8 cellular contexts compared by ENCODE assay signal in genomic region chr17:77322284-77322533, GRCh38.
A peak's percentile ranks its signal among the peaks of the same experiment; 100 is the strongest.
DNase-seq lines count a peak whose midpoint lies in the region; ATAC-seq, FAIRE-seq and TF ChIP-seq lines count a peak whose summit lies in the region.

No MANE protein-coding gene starts in this region.

- peaks cover 8% of the 10 kb centered on the region for H4K20me1 ChIP-seq in MM.1S (ENCODE audit: insufficient read depth, low read length)

- H3K9me3 ChIP-seq in BE2C (no peaks in the 10 kb centered on the region), MM.1S (replicated peaks; ENCODE audit: insufficient read depth, low read length) (no peaks in the 10 kb centered on the region)

- H3K4me3 ChIP-seq in BE2C (ENCODE audit: low read depth, low read length) (peak overlapping the region; percentile 35), MM.1S (ENCODE audit: low read length) (0 out of 2 replicates have a peak overlapping the region, but pooled peaks have one; percentile 78)

- FAIRE-seq in GM12891 (lab: Jason Lieb, UNC) = no peak

- H3K27ac ChIP-seq in MM.1S (ENCODE audit: low read length) (no peak overlapping the region), epithelial cell of prostate (peak overlapping the region; percentile 94)

- H2AFZ ChIP-seq in MM.1S (ENCODE audit: low read length) = no peak overlapping the region

- DNase-seq in BE2C (peak; percentile 8), MM.1S (no peak), epithelial cell of prostate (ENCODE audit: low read depth, low spot score) (no peak), pons (ENCODE audit: low spot score) (peak; percentile 33), activated gamma-delta T cell (lab: John Stamatoyannopoulos, UW) (no peak), NCI-H748 treated with DMSO at 0.1 percent for 48 hours (lab: John Stamatoyannopoulos, UW) (no peak), GM12891 (ENCODE audit: insufficient read length, low spot score) (no peak)

- peak overlapping the region; percentile 95 for H3K4me2 ChIP-seq in MM.1S (ENCODE audit: low read depth, low read length)

- H3F3A ChIP-seq in MM.1S (ENCODE audit: insufficient read depth, low read length) = peaks cover 39% of the 10 kb centered on the region

- no peak for TF ChIP-seq CTCF in BE2C (IDR thresholded peaks at IDR 0.05; ENCODE audit: low read depth, low read length)
- no peak for TF ChIP-seq CTCF in MM.1S (IDR thresholded peaks at IDR 0.05; ENCODE audit: low read length)

- H3K79me2 ChIP-seq in MM.1S (ENCODE audit: low read length) = peaks cover 76% of the 10 kb centered on the region

- H3K9ac ChIP-seq in MM.1S (ENCODE audit: low read length) = peak overlapping the region; percentile 90; the same call in 1 of the 2 replicates

- TF ChIP-seq POLR2A in GM12891 (IDR thresholded peaks at IDR 0.05; ENCODE audit: low read depth, low read length) = no peak

- no peaks in the 10 kb centered on the region for H3K9me2 ChIP-seq in MM.1S (replicated peaks; ENCODE audit: insufficient read depth, low read length)

- H3K36me3 ChIP-seq in BE2C (no peaks in the 10 kb centered on the region), MM.1S (replicated peaks; ENCODE audit: insufficient read depth, low read length) (no peaks in the 10 kb centered on the region)

- H3K27me3 ChIP-seq in BE2C = no peaks in the 10 kb centered on the region
- no peaks in the 10 kb centered on the region for H3K27me3 ChIP-seq in MM.1S (replicated peaks; ENCODE audit: insufficient read depth, low read length)

- H3K4me1 ChIP-seq in BE2C = peaks cover 44% of the 10 kb centered on the region
- H3K4me1 ChIP-seq in MM.1S (ENCODE audit: low read length) = peaks cover 40% of the 10 kb centered on the region

- no peak for ATAC-seq in HG02798 (IDR thresholded peaks at IDR 0.05; ENCODE audit: poor library complexity, unreplicated experiment)

TF ChIP-seq in GM12891, 5 proteins besides CTCF, POLR2A, EP300 and RAD21:
- TF ChIP-seq POLR2AphosphoS5 (IDR thresholded peaks at IDR 0.05; ENCODE audit: low read depth, low read length) (no peak), POU2F2 (IDR thresholded peaks at IDR 0.05; ENCODE audit: low read depth, low read length) (no peak), SPI1 (IDR thresholded peaks at IDR 0.05; ENCODE audit: low read depth, low read length) (no peak), PAX5 (IDR thresholded peaks at IDR 0.05; ENCODE audit: insufficient read depth, low read length, severe bottlenecking) (no peak), TAF1 (IDR thresholded peaks at IDR 0.05; ENCODE audit: low read depth, low read length) (no peak)

Comparison
In these comparisons a context has a peak if more than half of its experiments do, and no peak if none do; other contexts are left out.
1. DNase-seq: peak in BE2C (single experiment) and pons (single experiment); none in MM.1S (single experiment), epithelial cell of prostate (single experiment), activated gamma-delta T cell (single experiment), NCI-H748 treated with DMSO at 0.1 percent for 48 hours (single experiment) and GM12891 (single experiment).